Comparison of ENCODE assay signal across 16 cellular contexts in genomic region chr3:127684871-127685707, GRCh38. TPM values are rescaled to one million over a fixed set of nuclear protein-coding genes. Genes with fewer than 3 reads are reported as not detected.
A peak's percentile ranks its signal among the peaks of the same experiment; 100 is the strongest.
DNase-seq lines count a peak whose midpoint lies in the region; ATAC-seq and TF ChIP-seq lines count a peak whose summit lies in the region.
"Had no signal": no experiment of that assay in that cellular context is flagged by ENCODE, and none has a peak within 500 bp of the region (broad histone marks: within the 10 kb centered on the region; RNA-seq: fewer than 3 reads in every experiment).

No MANE protein-coding gene starts in this region.

- no peak overlapping the region for H2BK15ac ChIP-seq in H9 (ENCODE audit: low read depth, low read length)

- H3K4me1 Mint-ChIP-seq in H9, result peaks cover 13 to 15% of the 10 kb centered on the region in 2 experiments

- H3K27me3 ChIP-seq in H9 (ENCODE audit: insufficient read depth, low read length), result no peaks in the 10 kb centered on the region; the same call in 1 of the 2 replicates
- H3K27me3 ChIP-seq in ovary, result no peaks in the 10 kb centered on the region
- H3K27me3 ChIP-seq: cardiac muscle cell, foreskin keratinocyte had no signal

- no peak overlapping the region for H4K91ac ChIP-seq in H9 (ENCODE audit: insufficient read length, low read depth, low read length)

- H3K27me3 Mint-ChIP-seq in H9 (ENCODE audit: low read depth), result no peaks in the 10 kb centered on the region; the same call in 1 of the 2 replicates
- H3K27me3 Mint-ChIP-seq: activated naive CD8-positive, alpha-beta T cell; CD4-positive, alpha-beta T cell had no signal

- WGBS in H9 (ENCODE audit: extremely low coverage, insufficient read length, low lambda C conversion rate), result no CpG with 5 or more reads among the region's 22 CpGs
- WGBS in ovary, 3 donors, result 71 to 76% (median 74%) methylated on average over 20 to 22 of the region's 22 CpGs

- H3K4me2 ChIP-seq in H9 (ENCODE audit: insufficient read depth, insufficient read length, low read length), result no peak overlapping the region
- H3K4me2 ChIP-seq: GM23338 had no signal

- no peaks in the 10 kb centered on the region for H3K79me2 ChIP-seq in H9 (ENCODE audit: insufficient read depth, low read length)

- H3K18ac ChIP-seq in H9 (ENCODE audit: insufficient read length, low read depth, low read length), result no peak overlapping the region

- H3K9ac ChIP-seq in H9 (ENCODE audit: extremely low read depth, insufficient read length, low read length), result no peak overlapping the region

- no peaks in the 10 kb centered on the region for H3K36me3 ChIP-seq in ovary
- H3K36me3 ChIP-seq: cardiac muscle cell had no signal

- no peak overlapping the region for H3T11ph ChIP-seq in H9 (ENCODE audit: low read length)

- intact Hi-C loops in ovary (cut with DNase I), result no loop called here

- no peak overlapping the region for H2BK120ac ChIP-seq in H9 (ENCODE audit: low read depth, low read length, poor library complexity, severe bottlenecking)

- no peak overlapping the region for H4K5ac ChIP-seq in H9 (ENCODE audit: insufficient read length, low read depth, low read length)

- H3K23ac ChIP-seq in H9 (ENCODE audit: insufficient read length, low read depth, low read length), result no peak overlapping the region

- H3K4me3 ChIP-seq in coronary artery (no peak overlapping the region), ovary (no peak overlapping the region)
- H3K4me3 ChIP-seq: cardiac muscle cell, GM23338 had no signal

- H3K9me3 ChIP-seq in H9 (ENCODE audit: control insufficient read depth, low read depth, low read length) (no peaks in the 10 kb centered on the region), ovary (no peaks in the 10 kb centered on the region)

- H2BK20ac ChIP-seq in H9 (ENCODE audit: low read depth, low read length, poor library complexity, severe bottlenecking), result no peak overlapping the region

- no peak overlapping the region for H3K27ac Mint-ChIP-seq in H9
- H3K27ac Mint-ChIP-seq: activated naive CD8-positive, alpha-beta T cell; CD4-positive, alpha-beta T cell; GM23338; mesothelial cell of epicardium had no signal

- no peaks in the 10 kb centered on the region; the same call in 1 of the 2 replicates for H3K4me1 ChIP-seq in H9 (ENCODE audit: insufficient read depth, low read length)
- H3K4me1 ChIP-seq in ovary (ENCODE audit: insufficient read depth), result no peaks in the 10 kb centered on the region

- no peaks in the 10 kb centered on the region for H3K9me3 Mint-ChIP-seq in H9
- H3K9me3 Mint-ChIP-seq: CD4-positive, alpha-beta T cell; GM23338; mesothelial cell of epicardium had no signal

- H2BK12ac ChIP-seq in H9 (ENCODE audit: insufficient read length, low read depth, low read length), result no peak overlapping the region

- DNase-seq in NCI-H82 (lab: John Stamatoyannopoulos, UW) (peak; percentile 31), NCI-H82 treated with DMSO at 0.1 percent for 48 hours (lab: John Stamatoyannopoulos, UW; ENCODE audit: unreplicated experiment) (no peak), H9 (peak; percentile 23), coronary artery (ENCODE audit: low spot score) (peak; percentile 57), ovary (peak in 3 of 5 donors; percentile 7 to 26 (median 13)), NCI-H510A treated with DMSO at 0.1 percent for 48 hours (lab: John Stamatoyannopoulos, UW) (no peak), NK-92 (lab: John Stamatoyannopoulos, UW; ENCODE audit: unreplicated experiment) (no peak)
- DNase-seq: foreskin keratinocyte, MM.1S, NCI-H2029 treated with DMSO at 0.1 percent for 48 hours had no signal

- no peaks in the 10 kb centered on the region for H3K79me1 ChIP-seq in H9 (ENCODE audit: insufficient read depth, low read depth, low read length, poor library complexity, severe bottlenecking)

- TF ChIP-seq CTCF in H9 (conservative IDR thresholded peaks at IDR 0.05), result no peak
- TF ChIP-seq CTCF in coronary artery (IDR thresholded peaks at IDR 0.05), result no peak
- no peak for TF ChIP-seq CTCF in ovary (IDR thresholded peaks at IDR 0.05)

- H3K36me3 Mint-ChIP-seq in H9 (ENCODE audit: insufficient read depth in 1 of 3, low read depth in 3 of 3), result no peaks in the 10 kb centered on the region
- H3K36me3 Mint-ChIP-seq: activated naive CD8-positive, alpha-beta T cell; mesothelial cell of epicardium had no signal

- TF ChIP-seq POLR2A in ovary (IDR thresholded peaks at IDR 0.05), result no peak

- no peaks in the 10 kb centered on the region for H4K20me1 ChIP-seq in H9 (ENCODE audit: control insufficient read depth, insufficient read depth, insufficient read length)

- no peak overlapping the region for H3K27ac ChIP-seq in H9 (ENCODE audit: insufficient read length, low read depth, low read length)
- no peak overlapping the region for H3K27ac ChIP-seq in coronary artery
- H3K27ac ChIP-seq in ovary, result no peak overlapping the region
- H3K27ac ChIP-seq: cardiac muscle cell, foreskin keratinocyte had no signal

- no peak for TF ChIP-seq EP300 in ovary (IDR thresholded peaks at IDR 0.05)

- H3K4ac ChIP-seq in H9 (ENCODE audit: low read depth, low read length), result no peak overlapping the region

- no peak overlapping the region for H2AFZ ChIP-seq in H9 (ENCODE audit: low read length)
- H2AFZ ChIP-seq: GM23338 had no signal

- H2BK5ac ChIP-seq in H9 (ENCODE audit: insufficient read length, low read length), result no peak overlapping the region

- no peak overlapping the region for H2AK5ac ChIP-seq in H9 (ENCODE audit: insufficient read length, low read length)

- no peak overlapping the region for H3K4me3 Mint-ChIP-seq in H9
- H3K4me3 Mint-ChIP-seq: activated naive CD8-positive, alpha-beta T cell; CD4-positive, alpha-beta T cell; GM23338; mesothelial cell of epicardium had no signal

- no peak overlapping the region for H3K14ac ChIP-seq in H9 (ENCODE audit: insufficient read depth, low read length)

- no peak overlapping the region for H3K56ac ChIP-seq in H9 (ENCODE audit: insufficient read length, low read depth, low read length)

- ATAC-seq in GM21576 (IDR thresholded peaks at IDR 0.05; ENCODE audit: unreplicated experiment), result no peak
- ATAC-seq: foreskin keratinocyte, GM23338 had no signal

- H3K23me2 ChIP-seq in H9 (ENCODE audit: insufficient read length, low read depth, low read length, poor library complexity, severe bottlenecking), result no peaks in the 10 kb centered on the region

- no peak overlapping the region for H4K8ac ChIP-seq in H9 (replicated peaks; ENCODE audit: insufficient read length, low read depth, low read length)

RNA-seq across cellular contexts. Expression of gene ABTB1, which starts 12.3 kb away (rescaled TPM):
- total RNA-seq in H9 (2021), result 3.9 and 6.2 TPM in 2 replicates
- total RNA-seq in ovary, result 10 to 100 TPM in 6 of 7 donors, 1 to 10 TPM in 1; 10.0 to 42.4 (median 26.7) TPM
- 10 to 100 TPM in 1 of 2 donors, 1 to 10 TPM in 1; 5.5 to 64.4 TPM for polyA plus RNA-seq in ovary

RNA-seq across cellular contexts. Expression of gene PODXL2, which starts 56.1 kb away (rescaled TPM):
- total RNA-seq in H9 (2021) (24.6 and 24.8 TPM in 2 replicates), ovary (10 to 100 TPM in 3 of 7 donors, 1 to 10 TPM in 4; 5.3 to 14.3 (median 7.3) TPM)
- polyA plus RNA-seq in ovary, result 1 to 10 TPM; 8.9 to 10.0 TPM

Comparison
In these comparisons a context has a peak if more than half of its experiments do, and no peak if none do; other contexts are left out.
1. DNase-seq: peak in NCI-H82 (single experiment), H9 (single experiment), coronary artery (single experiment) and ovary (3 of 5); none in NCI-H82 treated with DMSO at 0.1 percent for 48 hours (single experiment), NCI-H510A treated with DMSO at 0.1 percent for 48 hours (single experiment) and NK-92 (single experiment).